Comparison of ENCODE assay signal across 14 cellular contexts in genomic region chr5:2260211-2260985, GRCh38.
A peak's percentile ranks its signal among the peaks of the same experiment; 100 is the strongest.
DNase-seq lines count a peak whose midpoint lies in the region; ATAC-seq and TF ChIP-seq lines count a peak whose summit lies in the region.
"Had no signal": no experiment of that assay in that cellular context is flagged by ENCODE, and none has a peak within 500 bp of the region (broad histone marks: within the 10 kb centered on the region; RNA-seq: fewer than 3 reads in every experiment).

No MANE protein-coding gene starts in this region.

- H3K4me1 ChIP-seq in upper lobe of right lung (no peaks in the 10 kb centered on the region), mammary epithelial cell (ENCODE audit: insufficient read depth, low read length) (no peaks in the 10 kb centered on the region), prostate gland (replicated peaks) (no peaks in the 10 kb centered on the region)

- DNase-seq in cardiac septum (ENCODE audit: low spot score) = peak; percentile 61
- no peak for DNase-seq in Right ventricle myocardium inferior (ENCODE audit: missing footprints)
- peak; percentile 74 for DNase-seq in chondrocyte (ENCODE audit: low spot score)
- peak; percentile 80 for DNase-seq in mesenteric fat pad (ENCODE audit: low spot score)
- peak; percentile 33 for DNase-seq in upper lobe of right lung
- no peak for DNase-seq in OCI-M1 (lab: John Stamatoyannopoulos, UW)
- DNase-seq in mammary epithelial cell = no peak
- DNase-seq in prostate gland (ENCODE audit: low spot score) = no peak
- DNase-seq: CD4-positive, CD25-positive, alpha-beta regulatory T cell; DMS53; GF-D8 had no signal

- in situ Hi-C loops in mammary epithelial cell (cut with MboI; ENCODE audit: low sequenced_read_pairs in 2 of 2) = no loop called here

- BruUV-seq in mammary epithelial cell (replicated peaks; lab: Mats Ljungman, UMichigan) = no TSS peak

- H3K9me3 ChIP-seq in upper lobe of right lung = no peaks in the 10 kb centered on the region
- peaks cover 31% of the 10 kb centered on the region for H3K9me3 ChIP-seq in mammary epithelial cell (replicated peaks; ENCODE audit: insufficient read depth, low read length)
- H3K9me3 ChIP-seq in prostate gland = no peaks in the 10 kb centered on the region

- dilution Hi-C loops in mammary epithelial cell (cut with HindIII; ENCODE audit: low sequenced_read_pairs) = loop anchor here (5.0 kb wide), 1 partner anchor 33 kb away; no protein-coding TSS in a partner anchor

- H4K20me1 ChIP-seq in mammary epithelial cell (ENCODE audit: insufficient read depth, low read length) = no peaks in the 10 kb centered on the region

- H3K4me2 ChIP-seq in mammary epithelial cell (ENCODE audit: insufficient read depth, low read depth, low read length) = no peak overlapping the region

- H3K27ac Mint-ChIP-seq in chondrocyte (ENCODE audit: unreplicated experiment) = no peak overlapping the region
- H3K27ac Mint-ChIP-seq: CD4-positive, CD25-positive, alpha-beta regulatory T cell had no signal

- no peaks in the 10 kb centered on the region for H3K27me3 ChIP-seq in upper lobe of right lung
- no peaks in the 10 kb centered on the region for H3K27me3 ChIP-seq in mammary epithelial cell (ENCODE audit: insufficient read depth, low read length)
- no peaks in the 10 kb centered on the region for H3K27me3 ChIP-seq in prostate gland (replicated peaks; ENCODE audit: insufficient read depth)

- H3K36me3 Mint-ChIP-seq in chondrocyte (ENCODE audit: low read depth) = no peaks in the 10 kb centered on the region
- H3K36me3 Mint-ChIP-seq: CD4-positive, CD25-positive, alpha-beta regulatory T cell had no signal

- 72% methylated on average over 18 of the region's 22 CpGs for WGBS in mammary epithelial cell (ENCODE audit: low coverage, missing lambda C conversion rate)
- WGBS in prostate gland = 93% methylated on average over 22 of the region's 22 CpGs

- H3K4me1 Mint-ChIP-seq in chondrocyte (ENCODE audit: low read depth) = no peaks in the 10 kb centered on the region
- H3K4me1 Mint-ChIP-seq: CD4-positive, CD25-positive, alpha-beta regulatory T cell had no signal

- ATAC-seq in Right ventricle myocardium inferior = no peak
- no peak for ATAC-seq in upper lobe of right lung
- ATAC-seq: HCT116 had no signal

- TF ChIP-seq POLR2A in prostate gland (IDR thresholded peaks at IDR 0.05) = no peak

- no peak overlapping the region for H3K27ac ChIP-seq in upper lobe of right lung
- no peak overlapping the region for H3K27ac ChIP-seq in mammary epithelial cell (ENCODE audit: insufficient read depth, low read depth, low read length)
- H3K27ac ChIP-seq in prostate gland = no peak overlapping the region
- H3K27ac ChIP-seq: 22Rv1, HL-60 had no signal

- no peak overlapping the region for H2AFZ ChIP-seq in mammary epithelial cell (ENCODE audit: low read depth, low read length)

- H3K27me3 Mint-ChIP-seq in chondrocyte (ENCODE audit: low read depth) = peaks cover 3% of the 10 kb centered on the region
- H3K27me3 Mint-ChIP-seq: CD4-positive, CD25-positive, alpha-beta regulatory T cell had no signal

- H3K36me3 ChIP-seq in upper lobe of right lung = no peaks in the 10 kb centered on the region
- H3K36me3 ChIP-seq in mammary epithelial cell (ENCODE audit: insufficient read depth, low read length) = no peaks in the 10 kb centered on the region
- H3K36me3 ChIP-seq in prostate gland = no peaks in the 10 kb centered on the region

- TF ChIP-seq CTCF in chondrocyte (IDR thresholded peaks at IDR 0.05) = no peak
- TF ChIP-seq CTCF in upper lobe of right lung (IDR thresholded peaks at IDR 0.05) = no peak
- TF ChIP-seq CTCF in mammary epithelial cell (conservative IDR thresholded peaks at IDR 0.05 in 1 of 2, IDR thresholded peaks at IDR 0.05 in 1 of 2; ENCODE audit: extremely low read depth in 1 of 2, insufficient read depth in 1 of 2, low read depth in 1 of 2, low read length in 2 of 2) = no peak
- TF ChIP-seq CTCF in prostate gland (IDR thresholded peaks at IDR 0.05) = no peak

- CTCF ChIA-PET in mammary epithelial cell (lab: Charles Lee; ENCODE audit: low non-redundant PET) = interaction anchor here (0.6 kb wide), 1 partner anchor 649 kb away, joined by 5 read pairs; no protein-coding TSS in a partner anchor

- no peaks in the 10 kb centered on the region for H3K79me2 ChIP-seq in mammary epithelial cell (ENCODE audit: insufficient read depth, low read length)

- H3K9me3 Mint-ChIP-seq in chondrocyte (ENCODE audit: low read depth) = no peaks in the 10 kb centered on the region

- H3K9ac ChIP-seq in mammary epithelial cell (ENCODE audit: insufficient read depth, low read length) = no peak overlapping the region

- H3K4me3 Mint-ChIP-seq in chondrocyte (ENCODE audit: unreplicated experiment) = no peak overlapping the region
- H3K4me3 Mint-ChIP-seq: CD4-positive, CD25-positive, alpha-beta regulatory T cell had no signal

- H3K4me3 ChIP-seq in upper lobe of right lung (no peak overlapping the region), mammary epithelial cell (replicated peaks in 1 of 3; ENCODE audit: insufficient read depth in 1 of 3, low read depth in 2 of 3, low read length in 3 of 3) (no peak overlapping the region), prostate gland (no peak overlapping the region)

- intact Hi-C loops in cardiac septum (cut with DNase I) = no loop called here
- intact Hi-C loops in Right ventricle myocardium inferior (cut with DNase I) = no loop called here
- intact Hi-C loops in upper lobe of right lung (cut with DNase I) = no loop called here
- intact Hi-C loops in mammary epithelial cell (cut with micrococcal nuclease) = no loop called here
- intact Hi-C loops in prostate gland (cut with DNase I) = no loop called here

Comparison
In these comparisons a context has a peak if more than half of its experiments do, and no peak if none do; other contexts are left out.
1. DNase-seq: peak in cardiac septum (single experiment), chondrocyte (single experiment), mesenteric fat pad (single experiment) and upper lobe of right lung (single experiment); none in Right ventricle myocardium inferior (single experiment), OCI-M1 (single experiment), mammary epithelial cell (single experiment) and prostate gland (single experiment).